ENCODE assay signal across 20 cellular contexts in the genomic region with DNA sequence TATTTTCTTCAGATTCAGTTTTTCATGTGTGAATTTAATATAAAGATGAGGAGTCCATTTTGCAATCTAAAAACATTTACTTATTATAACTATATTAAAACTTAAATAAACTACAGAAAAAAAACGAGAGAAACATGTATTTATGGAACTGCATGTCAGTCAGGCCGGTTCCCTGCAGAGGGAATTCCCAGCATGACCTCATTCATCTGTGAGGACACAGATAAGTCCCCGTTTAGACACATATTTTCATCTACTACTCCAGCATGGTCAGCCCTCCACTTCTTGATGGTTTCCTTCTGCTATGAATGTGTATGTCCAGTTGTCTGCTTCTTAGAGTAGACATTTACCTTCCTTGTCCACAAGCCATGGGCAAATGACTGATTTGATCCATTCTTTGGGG.
A peak's percentile ranks its signal among the peaks of the same experiment; 100 is the strongest.
DNase-seq lines count a peak whose midpoint lies in the region; ATAC-seq, FAIRE-seq and TF ChIP-seq lines count a peak whose summit lies in the region.
"Had no signal": no experiment of that assay in that cellular context is flagged by ENCODE, and none has a peak within 500 bp of the region (broad histone marks: within the 10 kb centered on the region; RNA-seq: fewer than 3 reads in every experiment).

No MANE protein-coding gene starts in this region.

- TF ChIP-seq RAD21 in K562 (CRISPR knock-in tag; conservative IDR thresholded peaks at IDR 0.05 in 1 of 2, IDR thresholded peaks at IDR 0.05 in 1 of 2): no peak

- H3K27me3 Mint-ChIP-seq in nephron progenitor cell (ENCODE audit: low read depth, poor library complexity): peaks cover 6% of the 10 kb centered on the region
- H3K27me3 Mint-ChIP-seq: CD8-positive, alpha-beta memory T cell had no signal

- H3K36me3 ChIP-seq in K562 (ENCODE audit: control insufficient read depth, insufficient read depth, low read length): peaks cover 2% of the 10 kb centered on the region; the same call in 1 of the 3 replicates
- H3K36me3 ChIP-seq: SJCRH30 had no signal

- H3K27me3 ChIP-seq in K562 (ENCODE audit: control insufficient read depth in 2 of 2, insufficient read depth in 2 of 2, low read length in 2 of 2): no peaks in the 10 kb centered on the region
- H3K27me3 ChIP-seq: BLaER1 treated with 17β-estradiol and CSF1 and Interleukin-3, amounts not matched to agents 10 nM and 100 nM; SJCRH30 had no signal

- H3K9me1 ChIP-seq in K562 (ENCODE audit: control insufficient read depth, insufficient read depth, low read length): no peaks in the 10 kb centered on the region

- no peaks in the 10 kb centered on the region for H4K20me1 ChIP-seq in K562 (replicated peaks; ENCODE audit: control insufficient read depth, insufficient read depth, low read length)
- H4K20me1 ChIP-seq: BLaER1 treated with 17β-estradiol and CSF1 and Interleukin-3, amounts not matched to agents 10 nM and 100 nM had no signal

- H3K27ac Mint-ChIP-seq in nephron progenitor cell: no peak overlapping the region
- H3K27ac Mint-ChIP-seq: CD8-positive, alpha-beta memory T cell had no signal

- no TSS peak for BruUV-seq in K562 (replicated peaks; lab: Mats Ljungman, UMichigan)

- in situ Hi-C loops in K562 (cut with MboI): no loop called here

- H3K4me3 ChIP-seq in K562: no peak overlapping the region
- H3K4me3 ChIP-seq: A549; BLaER1 treated with 17β-estradiol and CSF1 and Interleukin-3, amounts not matched to agents 10 nM and 100 nM; SJCRH30 had no signal

- intact Hi-C loops in K562 (cut with micrococcal nuclease): loop anchor here (5.0 kb wide), 1 partner anchor 65 kb away; no protein-coding TSS in a partner anchor

- H3K27ac ChIP-seq in K562 (ENCODE audit: extremely low read depth, low read depth, low read length): peak overlapping the region; percentile 7; the same call in 2 of the 3 replicates
- H3K27ac ChIP-seq: A549, SJCRH30 had no signal

- H3K4me2 ChIP-seq in K562 (ENCODE audit: insufficient read depth, low read length): no peak overlapping the region
- H3K4me2 ChIP-seq: A549 had no signal

- no peaks in the 10 kb centered on the region for H3K9me3 ChIP-seq in K562 (replicated peaks; ENCODE audit: control insufficient read depth, insufficient read depth, low read depth, low read length)
- H3K9me3 ChIP-seq: A549, SJCRH30 had no signal

- no peak for TF ChIP-seq CTCF in K562 (IDR thresholded peaks at IDR 0.05 in 2 of 3, conservative IDR thresholded peaks at IDR 0.05 in 1 of 3; ENCODE audit: insufficient read depth in 2 of 3, low read depth in 1 of 3, low read length in 3 of 3)
- no peak for TF ChIP-seq CTCF in nephron progenitor cell (IDR thresholded peaks at IDR 0.05)

- peak; percentile 0 for DNase-seq in EH (ENCODE audit: low read depth)
- DNase-seq in K562 (ENCODE audit: extremely low read depth in 1 of 4, low spot score in 3 of 4): peak in 1 of 4 experiments; percentile 61
- peak; percentile 1 to 44 for DNase-seq in lung microvascular endothelial cell (ENCODE audit: low read depth in 2 of 2)
- DNase-seq in nephron progenitor cell: no peak
- DNase-seq in COR-L47 (lab: John Stamatoyannopoulos, UW): no peak
- DNase-seq: CD8-positive, alpha-beta memory T cell; DND-41; GF-D8; NCI-H1436; NCI-H1930; NCI-H345; NCI-H524 treated with DMSO at 0.1 percent for 48 hours; SJCRH30 had no signal

- no peak for TF ChIP-seq POLR2A in K562 (conservative IDR thresholded peaks at IDR 0.05)

- no peak for FAIRE-seq in K562 (lab: Jason Lieb, UNC)
- FAIRE-seq: A549, D721Med, GM12891, GM18507 had no signal

- no peak overlapping the region for H2AFZ ChIP-seq in K562 (ENCODE audit: low read depth, low read length)

- no peak overlapping the region for H3K4me3 Mint-ChIP-seq in nephron progenitor cell
- H3K4me3 Mint-ChIP-seq: CD8-positive, alpha-beta memory T cell had no signal

- WGBS in K562 (ENCODE audit: insufficient coverage, low coverage, missing lambda C conversion rate): 12% methylated on average over 3 of the region's 3 CpGs

- peaks cover 25% of the 10 kb centered on the region; the same call in 2 of the 3 replicates for H3K79me2 ChIP-seq in K562 (ENCODE audit: control insufficient read depth, insufficient read depth, low read length)

- no peaks in the 10 kb centered on the region for H3K36me3 Mint-ChIP-seq in nephron progenitor cell (ENCODE audit: low read depth)
- H3K36me3 Mint-ChIP-seq: CD8-positive, alpha-beta memory T cell had no signal

- peaks cover 0 to 6% of the 10 kb centered on the region in 2 experiments; a peak in 1 of 5 replicates for H3K4me1 ChIP-seq in K562 (replicated peaks in 1 of 2; ENCODE audit: control insufficient read depth in 2 of 2, insufficient read depth in 2 of 2, low read length in 2 of 2)
- H3K4me1 ChIP-seq: A549 had no signal

- peak; percentile 47 for ATAC-seq in HG02588 (IDR thresholded peaks at IDR 0.05; ENCODE audit: unreplicated experiment)
- peak; percentile 84 for ATAC-seq in K562
- no peak for ATAC-seq in HG03039 (IDR thresholded peaks at IDR 0.05; ENCODE audit: unreplicated experiment)
- ATAC-seq: A549 had no signal

- TF ChIP-seq EP300 in K562 (IDR thresholded peaks at IDR 0.05; ENCODE audit: low read length): no peak

- H3K9me3 Mint-ChIP-seq in nephron progenitor cell: no peaks in the 10 kb centered on the region

- POLR2A ChIA-PET in K562 (lab: Yijun Ruan, JAX): no interaction called here

- no peak overlapping the region for H3K9ac ChIP-seq in K562 (ENCODE audit: insufficient read depth in 1 of 2, low read depth in 2 of 2, low read length in 2 of 2)
- H3K9ac ChIP-seq: BLaER1 treated with 17β-estradiol and CSF1 and Interleukin-3, amounts not matched to agents 10 nM and 100 nM had no signal

- CTCF ChIA-PET in K562 (lab: Yijun Ruan, JAX; ENCODE audit: low intra/inter-chr PET ratio): no interaction called here

- no peaks in the 10 kb centered on the region for H3K4me1 Mint-ChIP-seq in nephron progenitor cell
- H3K4me1 Mint-ChIP-seq: CD8-positive, alpha-beta memory T cell had no signal

TF ChIP-seq in K562, 482 proteins besides CTCF, POLR2A, EP300 and RAD21 (continues in another document):
- TF ChIP-seq ZZZ3 (IDR thresholded peaks at IDR 0.05) (no peak), JUN (IDR thresholded peaks at IDR 0.05; ENCODE audit: borderline replicate concordance, low read depth, low read length) (peak; percentile 70), JUN (CRISPR knock-in tag; IDR thresholded peaks at IDR 0.05; ENCODE audit: borderline replicate concordance) (no peak), TCF3 (CRISPR knock-in tag; IDR thresholded peaks at IDR 0.05) (peak; percentile 66), GABPA (tag; conservative IDR thresholded peaks at IDR 0.05; ENCODE audit: low read depth) (no peak), FOSL1 (tag; conservative IDR thresholded peaks at IDR 0.05) (0 out of 2 replicates have a peak, but pooled peaks have one; percentile 11), TEAD4 (IDR thresholded peaks at IDR 0.05; ENCODE audit: low read length) (0 out of 2 replicates have a peak, but pooled peaks have one; percentile 16), TEAD4 (CRISPR knock-in tag; IDR thresholded peaks at IDR 0.05; ENCODE audit: borderline replicate concordance) (no peak), ATF1 (CRISPR knock-in tag; IDR thresholded peaks at IDR 0.05) (no peak), ATF1 (tag; IDR thresholded peaks at IDR 0.05) (0 out of 2 replicates have a peak, but pooled peaks have one; percentile 25), ATF7 (IDR thresholded peaks at IDR 0.05) (peak; percentile 86), TAL1 (IDR thresholded peaks at IDR 0.05) (peak; percentile 32; the same call in 1 of the 2 replicates), RFX7 (CRISPR knock-in tag; IDR thresholded peaks at IDR 0.05) (no peak)
- TF ChIP-seq, protein P1, sequence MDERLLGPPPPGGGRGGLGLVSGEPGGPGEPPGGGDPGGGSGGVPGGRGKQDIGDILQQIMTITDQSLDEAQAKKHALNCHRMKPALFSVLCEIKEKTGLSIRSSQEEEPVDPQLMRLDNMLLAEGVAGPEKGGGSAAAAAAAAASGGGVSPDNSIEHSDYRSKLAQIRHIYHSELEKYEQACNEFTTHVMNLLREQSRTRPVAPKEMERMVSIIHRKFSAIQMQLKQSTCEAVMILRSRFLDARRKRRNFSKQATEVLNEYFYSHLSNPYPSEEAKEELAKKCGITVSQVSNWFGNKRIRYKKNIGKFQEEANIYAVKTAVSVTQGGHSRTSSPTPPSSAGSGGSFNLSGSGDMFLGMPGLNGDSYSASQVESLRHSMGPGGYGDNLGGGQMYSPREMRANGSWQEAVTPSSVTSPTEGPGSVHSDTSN (CRISPR knock-in tag; IDR thresholded peaks at IDR 0.05; ENCODE audit: low read depth): no peak
- TF ChIP-seq, protein P1 (tag; conservative IDR thresholded peaks at IDR 0.05; ENCODE audit: low read depth): 0 out of 2 replicates have a peak, but pooled peaks have one; percentile 12
- TF ChIP-seq, protein P2, sequence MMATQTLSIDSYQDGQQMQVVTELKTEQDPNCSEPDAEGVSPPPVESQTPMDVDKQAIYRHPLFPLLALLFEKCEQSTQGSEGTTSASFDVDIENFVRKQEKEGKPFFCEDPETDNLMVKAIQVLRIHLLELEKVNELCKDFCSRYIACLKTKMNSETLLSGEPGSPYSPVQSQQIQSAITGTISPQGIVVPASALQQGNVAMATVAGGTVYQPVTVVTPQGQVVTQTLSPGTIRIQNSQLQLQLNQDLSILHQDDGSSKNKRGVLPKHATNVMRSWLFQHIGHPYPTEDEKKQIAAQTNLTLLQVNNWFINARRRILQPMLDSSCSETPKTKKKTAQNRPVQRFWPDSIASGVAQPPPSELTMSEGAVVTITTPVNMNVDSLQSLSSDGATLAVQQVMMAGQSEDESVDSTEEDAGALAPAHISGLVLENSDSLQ (IDR thresholded peaks at IDR 0.05): peak; percentile 77

Comparison
In these comparisons a context has a peak if more than half of its experiments do, and no peak if none do; other contexts are left out.
1. DNase-seq: peak in EH (single experiment) and lung microvascular endothelial cell (2 of 2); none in nephron progenitor cell (single experiment) and COR-L47 (single experiment).